10 cellular contexts compared by ENCODE assay signal in genomic region chr3:13282528-13282985, GRCh38.
DNase-seq lines count a peak whose midpoint lies in the region; ATAC-seq and FAIRE-seq lines count a peak whose summit lies in the region.
"Had no signal": no experiment of that assay in that cellular context is flagged by ENCODE, and none has a peak within 500 bp of the region (broad histone marks: within the 10 kb centered on the region; RNA-seq: fewer than 3 reads in every experiment).

No MANE protein-coding gene starts in this region.

- H3K4me1 ChIP-seq in esophagus (ENCODE audit: control insufficient read depth in 2 of 2, insufficient read depth in 2 of 2, low read length in 1 of 2): peaks cover 0 to 2% of the 10 kb centered on the region in 2 donors
- H3K4me1 ChIP-seq in trophoblast cell (ENCODE audit: control insufficient read depth in 1 of 2, insufficient read depth in 2 of 2, low read length in 2 of 2): peaks cover 6 to 10% of the 10 kb centered on the region in 2 experiments

- no peak overlapping the region for H2BK120ac ChIP-seq in trophoblast cell (ENCODE audit: insufficient read depth, low read length, poor library complexity)

- FAIRE-seq in GM19239 (lab: Jason Lieb, UNC): no peak
- FAIRE-seq: GM12892 had no signal

- H2BK12ac ChIP-seq in trophoblast cell (ENCODE audit: low read length): no peak overlapping the region

- H3K4me2 ChIP-seq in trophoblast cell (ENCODE audit: low read length): peak overlapping the region; percentile 95

- H3K14ac ChIP-seq in trophoblast cell (ENCODE audit: low read length): no peak overlapping the region

- H3K23ac ChIP-seq in trophoblast cell (ENCODE audit: low read length): no peak overlapping the region

- ATAC-seq in sciatic nerve: no peak
- ATAC-seq in GM21526 (IDR thresholded peaks at IDR 0.05; ENCODE audit: low FRiP score, unreplicated experiment): no peak
- no peak for ATAC-seq in HG03439 (IDR thresholded peaks at IDR 0.05; ENCODE audit: unreplicated experiment)

- H2BK5ac ChIP-seq in trophoblast cell (ENCODE audit: low read depth, low read length, poor library complexity): no peak overlapping the region

- peaks cover 4 to 14% of the 10 kb centered on the region in 2 donors for H3K9me3 ChIP-seq in esophagus (ENCODE audit: control insufficient read depth in 2 of 2, insufficient read depth in 1 of 2, low read depth in 1 of 2, low read length in 1 of 2)
- peaks cover 12% of the 10 kb centered on the region for H3K9me3 ChIP-seq in trophoblast cell (ENCODE audit: insufficient read depth, low read depth, low read length)

- H3K27ac ChIP-seq in esophagus (ENCODE audit: low read depth in 2 of 2, low read length in 1 of 2) (peak overlapping the region in 1 of 2 donors; percentile 8), trophoblast cell (ENCODE audit: low read depth, low read length) (no peak overlapping the region)

- H3K4me3 ChIP-seq in esophagus (ENCODE audit: low read depth in 1 of 2, low read length in 2 of 2): peak overlapping the region; percentile 33 to 74
- peak overlapping the region; percentile 43 for H3K4me3 ChIP-seq in trophoblast cell (ENCODE audit: low read depth, low read length)

- 1 to 2% methylated on average over 67 to 69 of the region's 69 CpGs for WGBS in esophagus, 2 donors
- WGBS in trophoblast cell (ENCODE audit: extremely low coverage, insufficient coverage, insufficient read length): no CpG with 5 or more reads among the region's 69 CpGs

- intact Hi-C loops in sciatic nerve (cut with DNase I): no loop called here

- no peak overlapping the region for H4K8ac ChIP-seq in trophoblast cell (ENCODE audit: low read depth, low read length)

- H3K27me3 ChIP-seq in esophagus (ENCODE audit: control insufficient read depth in 1 of 2, insufficient read depth in 2 of 2, low read length in 2 of 2) (peaks cover 0 to 10% of the 10 kb centered on the region in 2 donors), trophoblast cell (ENCODE audit: insufficient read depth, low read length) (peaks cover 31% of the 10 kb centered on the region)

- no peak overlapping the region for H3K4ac ChIP-seq in trophoblast cell (ENCODE audit: low read depth, low read length)

- no peak overlapping the region for H4K12ac ChIP-seq in trophoblast cell (ENCODE audit: low read depth, low read length)

- DNase-seq in GM19239 (ENCODE audit: insufficient read length, low spot score) (peak; percentile 60), NCI-H69 (lab: John Stamatoyannopoulos, UW) (peak; percentile 48), trophoblast cell (peak in 1 of 2 donors; percentile 42), sciatic nerve (ENCODE audit: low spot score) (no peak), kidney tubule cell (ENCODE audit: low spot score) (no peak)
- DNase-seq: left cardiac atrium had no signal

- peaks cover 3% of the 10 kb centered on the region for H3K79me1 ChIP-seq in trophoblast cell (ENCODE audit: low read length)

- no peak overlapping the region for H2AFZ ChIP-seq in trophoblast cell (ENCODE audit: insufficient read depth, low read length, poor library complexity)

- H4K91ac ChIP-seq in trophoblast cell (ENCODE audit: low read depth, low read length): no peak overlapping the region

- H2AK5ac ChIP-seq in trophoblast cell (ENCODE audit: low read length): no peak overlapping the region

- no peak overlapping the region for H3K18ac ChIP-seq in trophoblast cell (ENCODE audit: low read length)

- no peaks in the 10 kb centered on the region for H3K79me2 ChIP-seq in trophoblast cell (ENCODE audit: control insufficient read depth, insufficient read depth, low read length, poor library complexity)

- H3K9ac ChIP-seq in trophoblast cell (ENCODE audit: low read length): no peak overlapping the region

- H3K36me3 ChIP-seq in esophagus (ENCODE audit: control insufficient read depth in 2 of 2, insufficient read depth in 2 of 2, low read length in 1 of 2): no peaks in the 10 kb centered on the region
- H3K36me3 ChIP-seq in trophoblast cell (ENCODE audit: control insufficient read depth in 1 of 2, insufficient read depth in 2 of 2, low read length in 2 of 2): no peaks in the 10 kb centered on the region

Comparison
In these comparisons a context has a peak if more than half of its experiments do, and no peak if none do; other contexts are left out.
1. DNase-seq: peak in GM19239 (single experiment) and NCI-H69 (single experiment); none in sciatic nerve (single experiment) and kidney tubule cell (single experiment).